ENCODE assay signal across 23 cellular contexts in genomic region chr21:41065539-41065938, GRCh38.
DNase-seq lines count a peak whose midpoint lies in the region; ATAC-seq, FAIRE-seq and TF ChIP-seq lines count a peak whose summit lies in the region.
"Had no signal": no experiment of that assay in that cellular context is flagged by ENCODE, and none has a peak within 500 bp of the region (broad histone marks: within the 10 kb centered on the region; RNA-seq: fewer than 3 reads in every experiment).

No MANE protein-coding gene starts in this region.

- no peak overlapping the region for H2AFZ ChIP-seq in neuronal stem cell (ENCODE audit: low read length)
- H2AFZ ChIP-seq in mammary epithelial cell (ENCODE audit: low read depth, low read length), result no peak overlapping the region
- H2AFZ ChIP-seq: GM23338 had no signal

- no peak overlapping the region for H2AK5ac ChIP-seq in neuronal stem cell (ENCODE audit: low read depth, low read length)

- no peak overlapping the region for H4K8ac ChIP-seq in neuronal stem cell (ENCODE audit: low read depth, low read length)

- no peak overlapping the region for H3K4me3 Mint-ChIP-seq in HFFc6
- H3K4me3 Mint-ChIP-seq: CD4-positive, alpha-beta T cell; GM23338 had no signal

- H3K9me3 ChIP-seq in neuronal stem cell (replicated peaks in 1 of 2; ENCODE audit: control insufficient read depth in 2 of 2, insufficient read depth in 1 of 2, low read depth in 1 of 2, low read length in 2 of 2), result no peaks in the 10 kb centered on the region
- no peaks in the 10 kb centered on the region for H3K9me3 ChIP-seq in effector memory CD4-positive, alpha-beta T cell (ENCODE audit: control insufficient read depth, low read length)
- no peaks in the 10 kb centered on the region for H3K9me3 ChIP-seq in mammary epithelial cell (replicated peaks; ENCODE audit: insufficient read depth, low read length)
- H3K9me3 ChIP-seq: BLaER1 had no signal

- no peak overlapping the region for H3K23ac ChIP-seq in neuronal stem cell (ENCODE audit: low read depth, low read length, poor library complexity)

- TF ChIP-seq CTCF in AG09309 (IDR thresholded peaks at IDR 0.05; ENCODE audit: control insufficient read depth, insufficient read depth, low read depth, low read length, missing control alignments) (no peak), HFFc6 (IDR thresholded peaks at IDR 0.05) (no peak), bronchial epithelial cell (IDR thresholded peaks at IDR 0.05; ENCODE audit: insufficient read depth, low read length, severe bottlenecking) (no peak), mammary epithelial cell (conservative IDR thresholded peaks at IDR 0.05 in 1 of 2, IDR thresholded peaks at IDR 0.05 in 1 of 2; ENCODE audit: extremely low read depth in 1 of 2, insufficient read depth in 1 of 2, low read depth in 1 of 2, low read length in 2 of 2) (no peak)

- dilution Hi-C loops in mammary epithelial cell (cut with HindIII; ENCODE audit: low sequenced_read_pairs), result no loop called here

- H3K4me3 ChIP-seq in AG09309 (ENCODE audit: control insufficient read depth, low read depth, low read length) (no peak overlapping the region), bronchial epithelial cell (ENCODE audit: low read depth, low read length) (no peak overlapping the region), neuronal stem cell (ENCODE audit: low read length in 2 of 2) (no peak overlapping the region), mammary epithelial cell (replicated peaks in 1 of 3; ENCODE audit: insufficient read depth in 1 of 3, low read depth in 2 of 3, low read length in 3 of 3) (no peak overlapping the region)
- no peak overlapping the region for H3K4me3 ChIP-seq in effector memory CD4-positive, alpha-beta T cell (ENCODE audit: insufficient read depth, low read depth, low read length, poor library complexity, severe bottlenecking)
- H3K4me3 ChIP-seq: BLaER1, GM23338 had no signal

- FAIRE-seq in bronchial epithelial cell (lab: Jason Lieb, UNC), result peak; percentile 97
- FAIRE-seq: A204.1, GM12891 had no signal

- DNase-seq in AG09309 (ENCODE audit: low read depth), result peak; percentile 39
- peak; percentile 25 for DNase-seq in HFFc6
- no peak for DNase-seq in bronchial epithelial cell (ENCODE audit: low read depth)
- no peak for DNase-seq in neuronal stem cell (ENCODE audit: low spot score)
- DNase-seq in stimulated activated CD4-positive, alpha-beta T cell treated with anti-CD3 and anti-CD28 coated beads, Interleukin-1b, Interleukin-23, amount 100 ng/mL, for 48 hours, result no peak
- no peak for DNase-seq in effector memory CD4-positive, alpha-beta T cell
- DNase-seq in mammary epithelial cell, result no peak
- DNase-seq: CD4-positive, alpha-beta T cell; COR-L47; DMS 273 treated with DMSO at 0.1 percent for 48 hours; DMS79 treated with DMSO at 0.1 percent for 48 hours; HCEC 1CT; NCI-H1105 treated with DMSO at 0.1 percent for 48 hours; NCI-H2029 treated with DMSO at 0.1 percent for 48 hours; NCI-H446; NCI-H526 had no signal

- H3K27me3 Mint-ChIP-seq in HFFc6 (ENCODE audit: insufficient read depth), result peaks cover 4% of the 10 kb centered on the region

- peaks cover 18% of the 10 kb centered on the region for H3K4me1 Mint-ChIP-seq in HFFc6 (ENCODE audit: low read depth)

- in situ Hi-C loops in mammary epithelial cell (cut with MboI; ENCODE audit: low sequenced_read_pairs in 2 of 2), result loop anchor here (10.0 to 25.0 kb wide), 3 partner anchors 601 to 928 kb away; no protein-coding TSS in a partner anchor

- H4K91ac ChIP-seq in neuronal stem cell (ENCODE audit: low read depth, low read length, poor library complexity), result peak overlapping the region; percentile 2

- no peaks in the 10 kb centered on the region for H3K36me3 Mint-ChIP-seq in HFFc6 (ENCODE audit: low read depth)

- CTCF ChIA-PET in mammary epithelial cell (lab: Charles Lee; ENCODE audit: low non-redundant PET), result no interaction called here

- H3K27ac ChIP-seq in neuronal stem cell (replicated peaks; ENCODE audit: low read length) (no peak overlapping the region), mammary epithelial cell (ENCODE audit: insufficient read depth, low read depth, low read length) (no peak overlapping the region)
- no peak overlapping the region for H3K27ac ChIP-seq in effector memory CD4-positive, alpha-beta T cell (ENCODE audit: insufficient read depth, low read length, poor library complexity, severe bottlenecking)
- H3K27ac ChIP-seq: BLaER1, KMS-11 had no signal

- intact Hi-C loops in mammary epithelial cell (cut with micrococcal nuclease), result loop anchor here (5.0 to 10.0 kb wide), 2 partner anchors 671 to 1198 kb away; partner anchors contain the start of gene PCP4

- no peak overlapping the region for H3K4me2 ChIP-seq in neuronal stem cell (ENCODE audit: insufficient read depth, low read length, poor library complexity, severe bottlenecking)
- H3K4me2 ChIP-seq in mammary epithelial cell (ENCODE audit: insufficient read depth, low read depth, low read length), result no peak overlapping the region
- H3K4me2 ChIP-seq: BLaER1, GM23338, KMS-11 had no signal

- no peak overlapping the region for H2BK12ac ChIP-seq in neuronal stem cell (ENCODE audit: low read length)

- no peak overlapping the region for H2BK15ac ChIP-seq in neuronal stem cell (ENCODE audit: low read length)

- ATAC-seq in HG03442 (IDR thresholded peaks at IDR 0.05; ENCODE audit: unreplicated experiment), result no peak
- ATAC-seq: GM23338, Right ventricle myocardium inferior had no signal

- peaks cover 4% of the 10 kb centered on the region; the same call in 1 of the 2 replicates for H3K9me3 Mint-ChIP-seq in HFFc6
- H3K9me3 Mint-ChIP-seq: CD4-positive, alpha-beta T cell had no signal

- no TSS peak for BruUV-seq in mammary epithelial cell (replicated peaks; lab: Mats Ljungman, UMichigan)

- WGBS in neuronal stem cell (ENCODE audit: extremely low coverage in 2 of 2, insufficient read length in 2 of 2, insufficient replicate concordance in 1 of 2), 2 donors, result no CpG with 5 or more reads among the region's 4 CpGs
- 87% methylated on average over 4 of the region's 4 CpGs for WGBS in mammary epithelial cell (ENCODE audit: low coverage, missing lambda C conversion rate)

- H3K27me3 ChIP-seq in bronchial epithelial cell (ENCODE audit: control insufficient read depth, insufficient read depth, low read length), result no peaks in the 10 kb centered on the region
- peaks cover 0 to 3% (median 0%) of the 10 kb centered on the region in 3 experiments for H3K27me3 ChIP-seq in neuronal stem cell (ENCODE audit: control insufficient read depth in 3 of 3, insufficient read depth in 3 of 3, low read depth in 1 of 3, low read length in 3 of 3)
- peaks cover 5% of the 10 kb centered on the region for H3K27me3 ChIP-seq in effector memory CD4-positive, alpha-beta T cell (replicated peaks; ENCODE audit: control insufficient read depth, insufficient read depth, low read length, poor library complexity, severe bottlenecking)
- H3K27me3 ChIP-seq in mammary epithelial cell (ENCODE audit: insufficient read depth, low read length), result no peaks in the 10 kb centered on the region
- H3K27me3 ChIP-seq: BLaER1 had no signal

- H3K79me2 ChIP-seq in mammary epithelial cell (ENCODE audit: insufficient read depth, low read length), result no peaks in the 10 kb centered on the region

- no peak overlapping the region for H2BK5ac ChIP-seq in neuronal stem cell (ENCODE audit: low read length)

- H2BK120ac ChIP-seq in neuronal stem cell (ENCODE audit: low read depth, low read length), result no peak overlapping the region

- H3K9ac ChIP-seq in neuronal stem cell (ENCODE audit: low read depth, low read length, poor library complexity) (no peak overlapping the region), mammary epithelial cell (ENCODE audit: insufficient read depth, low read length) (no peak overlapping the region)
- H3K9ac ChIP-seq: BLaER1, KMS-11 had no signal

- H3K27ac Mint-ChIP-seq in HFFc6, result no peak overlapping the region
- H3K27ac Mint-ChIP-seq: CD4-positive, alpha-beta T cell; GM23338 had no signal

- peaks cover 0 to 7% of the 10 kb centered on the region in 2 donors for H3K4me1 ChIP-seq in neuronal stem cell (ENCODE audit: control insufficient read depth in 2 of 2, insufficient read depth in 1 of 2, low read depth in 1 of 2, low read length in 2 of 2)
- H3K4me1 ChIP-seq in effector memory CD4-positive, alpha-beta T cell (ENCODE audit: control insufficient read depth, insufficient read depth, low read length, poor library complexity, severe bottlenecking), result peaks cover 6% of the 10 kb centered on the region
- peaks cover 3% of the 10 kb centered on the region for H3K4me1 ChIP-seq in mammary epithelial cell (ENCODE audit: insufficient read depth, low read length)

- no peak overlapping the region for H3K4ac ChIP-seq in neuronal stem cell (ENCODE audit: low read length)

- H3K14ac ChIP-seq in neuronal stem cell (ENCODE audit: low read length), result no peak overlapping the region

- H4K20me1 ChIP-seq in mammary epithelial cell (ENCODE audit: insufficient read depth, low read length), result no peaks in the 10 kb centered on the region
- H4K20me1 ChIP-seq: BLaER1 had no signal

- H3K79me1 ChIP-seq in neuronal stem cell (ENCODE audit: low read depth, low read length), result no peaks in the 10 kb centered on the region

- H3K18ac ChIP-seq in neuronal stem cell (ENCODE audit: low read length), result no peak overlapping the region

- no peaks in the 10 kb centered on the region for H3K36me3 ChIP-seq in bronchial epithelial cell (ENCODE audit: control insufficient read depth, insufficient read depth, low read length)
- no peaks in the 10 kb centered on the region for H3K36me3 ChIP-seq in neuronal stem cell (replicated peaks in 1 of 2; ENCODE audit: control insufficient read depth in 2 of 2, insufficient read depth in 2 of 2, low read length in 2 of 2)
- H3K36me3 ChIP-seq in effector memory CD4-positive, alpha-beta T cell (ENCODE audit: control insufficient read depth, insufficient read depth, low read length), result no peaks in the 10 kb centered on the region
- no peaks in the 10 kb centered on the region for H3K36me3 ChIP-seq in mammary epithelial cell (ENCODE audit: insufficient read depth, low read length)
- H3K36me3 ChIP-seq: BLaER1 had no signal

Comparison
In these comparisons a context has a peak if more than half of its experiments do, and no peak if none do; other contexts are left out.
1. DNase-seq: peak in AG09309 (single experiment) and HFFc6 (single experiment); none in bronchial epithelial cell (single experiment), neuronal stem cell (single experiment), stimulated activated CD4-positive, alpha-beta T cell treated with anti-CD3 and anti-CD28 coated beads, Interleukin-1b, Interleukin-23, amount 100 ng/mL, for 48 hours (single experiment), effector memory CD4-positive, alpha-beta T cell (0 of 3) and mammary epithelial cell (single experiment).